In genomic region chr19:7868671-7869452, GRCh38 we compare ENCODE assay signal across 8 cellular contexts. TPM values are rescaled to one million over a fixed set of nuclear protein-coding genes. Genes with fewer than 3 reads are reported as not detected.
DNase-seq lines count a peak whose midpoint lies in the region; ATAC-seq and TF ChIP-seq lines count a peak whose summit lies in the region.

No MANE protein-coding gene starts in this region.

- peaks cover 8 to 49% (median 35%) of the 10 kb centered on the region in 9 donors for H3K4me1 ChIP-seq in heart right ventricle
- peaks cover 8% of the 10 kb centered on the region for H3K4me1 ChIP-seq in psoas muscle
- peaks cover 3% of the 10 kb centered on the region for H3K4me1 ChIP-seq in urinary bladder (ENCODE audit: insufficient read depth)

- ATAC-seq in GM18909 (IDR thresholded peaks at IDR 0.05; ENCODE audit: poor library complexity, unreplicated experiment) (peak; percentile 71), HG03159 (IDR thresholded peaks at IDR 0.05; ENCODE audit: unreplicated experiment) (peak; percentile 54), heart right ventricle (peak in 7 of 8 donors; percentile 35 to 84 (median 59)), psoas muscle (peak; percentile 76 to 82 (median 79))

- whole genome bisulfite sequencing in heart right ventricle, 2 donors: 1 to 2% methylated on average over 49 to 67 of the region's 67 CpGs
- 1 to 2% (median 2%) methylated on average over 41 to 67 of the region's 67 CpGs for WGBS in psoas muscle, 3 donors
- 2% methylated on average over 67 of the region's 67 CpGs for WGBS in urinary bladder

- peaks cover 85% of the 10 kb centered on the region for H3K27me3 Mint-ChIP-seq in activated naive CD4-positive, alpha-beta T cell treated with anti-CD3 and anti-CD28 coated beads, Interleukin-2, amount 10 ng/mL, durations not matched to agents 7 days and 5 days

- CTCF ChIA-PET in activated naive CD4-positive, alpha-beta T cell treated with anti-CD3 and anti-CD28 coated beads, Interleukin-2, amount 10 ng/mL, durations not matched to agents 7 days and 5 days (lab: Charles Lee): interaction anchor here (0.9 to 2.0 kb wide), 12 partner anchors 10 to 300 kb away, joined by 3 to 14 read pairs (median 5); partner anchors contain the start of genes MAP2K7, SNAPC2 and TRAPPC5

- H3K27ac Mint-ChIP-seq in activated naive CD4-positive, alpha-beta T cell treated with anti-CD3 and anti-CD28 coated beads, Interleukin-2, amount 10 ng/mL, durations not matched to agents 7 days and 5 days: peak overlapping the region; percentile 81

- H3K4me3 ChIP-seq in heart right ventricle (peak overlapping the region; percentile 23 to 56 (median 46)), psoas muscle (peak overlapping the region; percentile 54), urinary bladder (ENCODE audit: low read depth, low read length) (peak overlapping the region; percentile 25)

- H3K4me3 Mint-ChIP-seq in activated naive CD4-positive, alpha-beta T cell treated with anti-CD3 and anti-CD28 coated beads, Interleukin-2, amount 10 ng/mL, durations not matched to agents 7 days and 5 days: peak overlapping the region; percentile 71

- peaks cover 2% of the 10 kb centered on the region for H3K36me3 Mint-ChIP-seq in activated naive CD4-positive, alpha-beta T cell treated with anti-CD3 and anti-CD28 coated beads, Interleukin-2, amount 10 ng/mL, durations not matched to agents 7 days and 5 days

- peaks cover 6 to 67% (median 59%) of the 10 kb centered on the region in 7 donors for H3K27me3 ChIP-seq in heart right ventricle
- peaks cover 0 to 59% (median 16%) of the 10 kb centered on the region in 3 donors for H3K27me3 ChIP-seq in psoas muscle (ENCODE audit: insufficient read depth in 3 of 3, low read length in 2 of 3)

- in situ Hi-C loops in ACHN (cut with HindIII; ENCODE audit: low pct_ligation_motif_present, low pct_unique_long_range_greater_than_20kb, low sequenced_read_pairs): no loop called here

- H3K9me3 Mint-ChIP-seq in activated naive CD4-positive, alpha-beta T cell treated with anti-CD3 and anti-CD28 coated beads, Interleukin-2, amount 10 ng/mL, durations not matched to agents 7 days and 5 days: no peaks in the 10 kb centered on the region

- H3K4me1 Mint-ChIP-seq in activated naive CD4-positive, alpha-beta T cell treated with anti-CD3 and anti-CD28 coated beads, Interleukin-2, amount 10 ng/mL, durations not matched to agents 7 days and 5 days: peaks cover 53% of the 10 kb centered on the region

- TF ChIP-seq CTCF in heart right ventricle (IDR thresholded peaks at IDR 0.05) (peak; percentile 61 to 88 (median 80)), psoas muscle (IDR thresholded peaks at IDR 0.05) (peak; percentile 69)

- intact Hi-C loops in heart right ventricle (cut with DNase I): no loop called here
- intact Hi-C loops in psoas muscle (cut with DNase I): no loop called here

- no peaks in the 10 kb centered on the region for H3K9me3 ChIP-seq in heart right ventricle
- no peaks in the 10 kb centered on the region for H3K9me3 ChIP-seq in psoas muscle

- peak; percentile 82 for DNase-seq in ACHN
- peak; percentile 75 for DNase-seq in SIG-M5 treated with dmso at 0.1 percent for 504 hours (lab: John Stamatoyannopoulos, UW; ENCODE audit: unreplicated experiment)
- DNase-seq in activated naive CD4-positive, alpha-beta T cell treated with anti-CD3 and anti-CD28 coated beads, Interleukin-2, amount 10 ng/mL, durations not matched to agents 7 days and 5 days: peak; percentile 86
- peak; percentile 53 to 69 for DNase-seq in heart right ventricle
- DNase-seq in psoas muscle: peak; percentile 63 to 80

- H3K36me3 ChIP-seq in heart right ventricle (peaks cover 0 to 3% (median 0%) of the 10 kb centered on the region in 9 donors), psoas muscle (ENCODE audit: insufficient read depth in 1 of 2, low read depth in 1 of 2) (no peaks in the 10 kb centered on the region), urinary bladder (ENCODE audit: insufficient read depth) (no peaks in the 10 kb centered on the region)

- peak overlapping the region in 3 of 10 donors; percentile 20 to 50 (median 28) for H3K27ac ChIP-seq in heart right ventricle
- no peak overlapping the region for H3K27ac ChIP-seq in psoas muscle
- H3K27ac ChIP-seq in urinary bladder (ENCODE audit: low read depth): peak overlapping the region; percentile 45

RNA-seq across cellular contexts. Expression of gene PRR36, which starts 5.3 kb away (rescaled TPM):
- total RNA-seq in heart right ventricle (under 1 TPM in 1 of 10 donors, not detected in 9; 0.05 TPM), psoas muscle (not detected), urinary bladder (0.11 TPM)
- polyA plus RNA-seq in heart right ventricle (under 1 TPM; 0.01 to 0.07 TPM), psoas muscle (not detected), urinary bladder (0.10 TPM)

RNA-seq across cellular contexts. Expression of gene LRRC8E, which starts 19.4 kb away (rescaled TPM):
- total RNA-seq in heart right ventricle: 1 to 10 TPM in 5 of 10 donors, under 1 TPM in 5; 0.33 to 3.3 (median 0.99) TPM
- 1 to 10 TPM in 1 of 2 donors, under 1 TPM in 1; 0.66 to 1.2 TPM for polyA plus RNA-seq in heart right ventricle
- under 1 TPM; 0.07 to 0.26 (median 0.15) TPM for total RNA-seq in psoas muscle
- under 1 TPM in 2 of 3 donors, not detected in 1; 0.03 to 0.10 TPM for polyA plus RNA-seq in psoas muscle
- 1.3 TPM for total RNA-seq in urinary bladder
- 1.1 TPM for polyA plus RNA-seq in urinary bladder

RNA-seq across cellular contexts. Expression of gene MAP2K7, which starts 34.8 kb away (rescaled TPM):
- total RNA-seq in heart right ventricle: 10 to 100 TPM; 21.3 to 32.5 (median 24.6) TPM
- 10 to 100 TPM; 13.1 to 53.8 TPM for polyA plus RNA-seq in heart right ventricle
- total RNA-seq in psoas muscle: 10 to 100 TPM; 42.7 to 72.5 (median 55.5) TPM
- polyA plus RNA-seq in psoas muscle: 10 to 100 TPM; 35.4 to 43.9 (median 40.0) TPM
- total RNA-seq in urinary bladder: 9.8 TPM
- polyA plus RNA-seq in urinary bladder: 31.0 TPM

RNA-seq across cellular contexts. Expression of gene EVI5L, which starts 38.8 kb away (rescaled TPM):
- total RNA-seq in heart right ventricle (10 to 100 TPM; 16.8 to 26.3 (median 20.3) TPM), psoas muscle (10 to 100 TPM; 13.9 to 25.9 (median 22.2) TPM), urinary bladder (7.8 TPM)
- polyA plus RNA-seq in heart right ventricle (10 to 100 TPM; 12.9 to 21.0 TPM), psoas muscle (10 to 100 TPM in 2 of 3 donors, 1 to 10 TPM in 1; 5.8 to 10.7 (median 10.0) TPM), urinary bladder (21.1 TPM)

RNA-seq across cellular contexts. Expression of gene TGFBR3L, which starts 45.8 kb away (rescaled TPM):
- total RNA-seq in heart right ventricle (10 to 100 TPM in 2 of 10 donors, 1 to 10 TPM in 8; 1.1 to 11.6 (median 4.7) TPM), psoas muscle (10 to 100 TPM in 1 of 4 donors, 1 to 10 TPM in 3; 4.5 to 13.0 (median 7.5) TPM), urinary bladder (not detected)
- polyA plus RNA-seq in heart right ventricle (1 to 10 TPM; 1.9 to 2.3 TPM), psoas muscle (1 to 10 TPM; 1.2 to 1.5 (median 1.3) TPM), urinary bladder (2.6 TPM)
